In the genomic region with DNA sequence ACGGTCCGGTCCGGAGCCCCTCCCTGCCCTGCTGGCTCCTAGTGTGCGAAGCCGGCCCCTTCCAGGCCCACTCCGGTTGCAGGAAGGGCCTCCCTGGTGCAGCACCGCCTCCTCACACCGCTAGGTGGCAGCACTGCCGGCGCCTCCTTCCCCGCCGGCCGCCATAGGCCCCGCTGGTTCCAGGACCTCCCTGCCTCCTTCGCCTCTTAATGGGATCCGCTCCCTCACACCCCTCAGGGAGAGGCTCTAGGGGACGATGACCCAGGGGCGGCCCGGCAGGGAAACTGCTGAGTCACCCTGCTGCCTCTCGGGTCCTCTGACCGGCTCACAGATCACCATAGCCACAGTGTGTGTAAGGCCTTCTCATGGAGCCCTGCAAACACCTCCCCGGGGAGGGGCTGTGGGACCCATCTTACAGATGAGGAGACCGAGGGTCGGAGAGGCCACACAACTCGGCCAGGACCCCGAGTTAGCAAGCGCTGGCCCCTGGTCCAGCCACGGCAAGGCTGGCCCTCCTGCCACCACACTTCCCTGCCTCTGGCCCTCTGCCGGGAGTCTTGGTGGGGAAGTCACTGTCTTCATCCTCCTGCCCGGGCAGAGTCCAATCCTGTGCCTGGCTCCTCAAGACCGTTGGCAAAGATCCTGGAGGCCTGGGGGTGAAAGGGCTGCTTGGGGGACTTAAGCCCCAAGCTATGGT, we compare ENCODE assay signal across 8 cellular contexts. TPM values are rescaled to one million over a fixed set of nuclear protein-coding genes. Genes with fewer than 3 reads are reported as not detected.
DNase-seq lines count a peak whose midpoint lies in the region; ATAC-seq and TF ChIP-seq lines count a peak whose summit lies in the region.

No MANE protein-coding gene starts in this region.

- peaks cover 7% of the 10 kb centered on the region for H3K4me1 ChIP-seq in Panc1 (ENCODE audit: control insufficient read depth, insufficient read depth, low read length)
- H3K4me1 ChIP-seq in upper lobe of right lung, result no peaks in the 10 kb centered on the region

- DNase-seq in Ammon's horn (ENCODE audit: low spot score), result peak; percentile 58
- DNase-seq in Panc1 (ENCODE audit: low read depth, low spot score), result no peak
- DNase-seq in activated T-helper 1 cell treated with anti-CD3 and anti-CD28 coated beads, Interleukin-2, amount 50 U/mL, for 16 hours (ENCODE audit: low read depth in 1 of 2, low spot score in 1 of 2), result peak; percentile 31 to 35
- DNase-seq in foreskin fibroblast, result peak; percentile 11 to 50
- peak in 7 of 10 donors; percentile 72 to 96 (median 84) for DNase-seq in posterior cingulate gyrus
- DNase-seq in upper lobe of right lung, result peak; percentile 79
- no peak for DNase-seq in globus pallidus (ENCODE audit: low spot score)

- peak; percentile 96 for TF ChIP-seq CTCF in Panc1 (IDR thresholded peaks at IDR 0.05)
- TF ChIP-seq CTCF in foreskin fibroblast (IDR thresholded peaks at IDR 0.05; ENCODE audit: low read depth, low read length), result peak; percentile 93
- TF ChIP-seq CTCF in upper lobe of right lung (IDR thresholded peaks at IDR 0.05), result peak; percentile 99

- H3K27ac ChIP-seq in Panc1 (ENCODE audit: low read length) (no peak overlapping the region), upper lobe of right lung (no peak overlapping the region)

- H3K9me3 ChIP-seq in Panc1 (ENCODE audit: control insufficient read depth, insufficient read depth, low read depth, low read length) (no peaks in the 10 kb centered on the region), upper lobe of right lung (no peaks in the 10 kb centered on the region)

- in situ Hi-C loops in Panc1 (cut with HindIII; ENCODE audit: low pct_unique_long_range_greater_than_20kb, low sequenced_read_pairs), result no loop called here

- intact Hi-C loops in Panc1 (cut with micrococcal nuclease; ENCODE audit: unreplicated experiment), result loop anchor here (10.0 kb wide), 1 partner anchor 172 kb away; no protein-coding TSS in a partner anchor
- intact Hi-C loops in posterior cingulate gyrus (cut with DNase I), result loop anchor here (1.0 to 10.0 kb wide), 3 partner anchors 174 to 1325 kb away; partner anchors contain the start of gene C1orf174
- intact Hi-C loops in upper lobe of right lung (cut with DNase I), result no loop called here

- no peak overlapping the region for H3K4me3 ChIP-seq in Panc1 (ENCODE audit: low read depth in 2 of 2, low read length in 2 of 2)
- H3K4me3 ChIP-seq in foreskin fibroblast (ENCODE audit: low read depth in 1 of 2, low read length in 2 of 2), result no peak overlapping the region
- H3K4me3 ChIP-seq in upper lobe of right lung, result no peak overlapping the region

- CTCF ChIA-PET in Panc1 (lab: Charles Lee), result no interaction called here

- BruUV-seq in Panc1 (replicated peaks; lab: Mats Ljungman, UMichigan), result no TSS peak

- H3K36me3 ChIP-seq in Panc1 (ENCODE audit: control insufficient read depth, insufficient read depth, low read length) (no peaks in the 10 kb centered on the region), upper lobe of right lung (no peaks in the 10 kb centered on the region)

- POLR2A ChIA-PET in Panc1 (lab: Charles Lee), result no interaction called here

- H3K27me3 ChIP-seq in Panc1 (ENCODE audit: control insufficient read depth, insufficient read depth, low read length) (no peaks in the 10 kb centered on the region; the same call in 1 of the 2 replicates), upper lobe of right lung (peaks cover 57% of the 10 kb centered on the region)

- ATAC-seq in GM21576 (IDR thresholded peaks at IDR 0.05; ENCODE audit: unreplicated experiment), result peak; percentile 65
- ATAC-seq in Panc1, result peak; percentile 85
- ATAC-seq in upper lobe of right lung, result peak; percentile 86

RNA-seq across cellular contexts. Expression of gene AJAP1, which starts 1.6 kb away (rescaled TPM):
- not detected for total RNA-seq in Panc1 (2021; ENCODE audit: unreplicated experiment)
- not detected for polyA plus RNA-seq in Panc1 (2012; ENCODE audit: insufficient read length)
- total RNA-seq in upper lobe of right lung, result 0.52 TPM

Comparison
In these comparisons a context has a peak if more than half of its experiments do, and no peak if none do; other contexts are left out.
1. DNase-seq: peak in Ammon's horn (single experiment), activated T-helper 1 cell treated with anti-CD3 and anti-CD28 coated beads, Interleukin-2, amount 50 U/mL, for 16 hours (2 of 2), foreskin fibroblast (2 of 2), posterior cingulate gyrus (7 of 10) and upper lobe of right lung (single experiment); none in Panc1 (single experiment) and globus pallidus (single experiment).
2. Peak in every context shown above with its lines, with median percentiles within 50 percentile points of each other: ATAC-seq and CTCF ChIP-seq.